In the genomic region with DNA sequence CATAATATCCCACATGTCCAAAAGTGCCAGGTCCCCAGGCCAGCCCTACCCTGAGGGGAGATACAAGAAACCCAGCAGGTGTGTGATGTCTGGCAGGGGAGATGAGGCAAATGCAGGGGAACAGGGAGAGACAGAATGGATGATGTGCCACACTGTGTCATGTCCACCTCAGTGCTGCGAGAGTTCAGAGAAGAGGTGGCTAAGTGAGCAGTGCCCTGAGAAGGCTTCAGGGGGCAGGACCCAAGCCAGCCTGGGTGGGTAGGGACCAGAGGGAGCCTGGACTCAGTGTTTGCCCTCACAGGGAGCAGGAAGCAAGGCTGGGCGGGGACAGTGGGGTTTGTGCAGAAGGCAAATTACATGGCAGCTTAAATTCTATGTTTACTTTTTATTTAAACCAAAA, we compare ENCODE assay signal across 1 cellular context.
TF ChIP-seq lines count a peak whose summit lies in the region.

No MANE protein-coding gene starts in this region.

TF ChIP-seq in H1, 55 proteins besides CTCF, POLR2A, EP300 and RAD21 (continued from another document):
- TF ChIP-seq, protein P1, sequence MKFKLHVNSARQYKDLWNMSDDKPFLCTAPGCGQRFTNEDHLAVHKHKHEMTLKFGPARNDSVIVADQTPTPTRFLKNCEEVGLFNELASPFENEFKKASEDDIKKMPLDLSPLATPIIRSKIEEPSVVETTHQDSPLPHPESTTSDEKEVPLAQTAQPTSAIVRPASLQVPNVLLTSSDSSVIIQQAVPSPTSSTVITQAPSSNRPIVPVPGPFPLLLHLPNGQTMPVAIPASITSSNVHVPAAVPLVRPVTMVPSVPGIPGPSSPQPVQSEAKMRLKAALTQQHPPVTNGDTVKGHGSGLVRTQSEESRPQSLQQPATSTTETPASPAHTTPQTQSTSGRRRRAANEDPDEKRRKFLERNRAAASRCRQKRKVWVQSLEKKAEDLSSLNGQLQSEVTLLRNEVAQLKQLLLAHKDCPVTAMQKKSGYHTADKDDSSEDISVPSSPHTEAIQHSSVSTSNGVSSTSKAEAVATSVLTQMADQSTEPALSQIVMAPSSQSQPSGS (IDR thresholded peaks at IDR 0.05; ENCODE audit: low read length), result no peak
- no peak for TF ChIP-seq CHD1 (IDR thresholded peaks at IDR 0.05; ENCODE audit: low read depth, low read length)
- no peak for TF ChIP-seq BCL11A (IDR thresholded peaks at IDR 0.05; ENCODE audit: low read depth in 2 of 2, low read length in 2 of 2)
- TF ChIP-seq PHF8 (conservative IDR thresholded peaks at IDR 0.05; ENCODE audit: low read depth, low read length), result no peak
- TF ChIP-seq BRCA1 (IDR thresholded peaks at IDR 0.05; ENCODE audit: low read depth, low read length), result no peak
- no peak for TF ChIP-seq GTF2F1 (IDR thresholded peaks at IDR 0.05; ENCODE audit: borderline replicate concordance, low read depth, low read length)
- TF ChIP-seq HDAC2 (IDR thresholded peaks at IDR 0.05; ENCODE audit: borderline replicate concordance in 1 of 2, low read depth in 2 of 2, low read length in 2 of 2), result no peak
